ENCODE assay signal across 11 cellular contexts in the genomic region with DNA sequence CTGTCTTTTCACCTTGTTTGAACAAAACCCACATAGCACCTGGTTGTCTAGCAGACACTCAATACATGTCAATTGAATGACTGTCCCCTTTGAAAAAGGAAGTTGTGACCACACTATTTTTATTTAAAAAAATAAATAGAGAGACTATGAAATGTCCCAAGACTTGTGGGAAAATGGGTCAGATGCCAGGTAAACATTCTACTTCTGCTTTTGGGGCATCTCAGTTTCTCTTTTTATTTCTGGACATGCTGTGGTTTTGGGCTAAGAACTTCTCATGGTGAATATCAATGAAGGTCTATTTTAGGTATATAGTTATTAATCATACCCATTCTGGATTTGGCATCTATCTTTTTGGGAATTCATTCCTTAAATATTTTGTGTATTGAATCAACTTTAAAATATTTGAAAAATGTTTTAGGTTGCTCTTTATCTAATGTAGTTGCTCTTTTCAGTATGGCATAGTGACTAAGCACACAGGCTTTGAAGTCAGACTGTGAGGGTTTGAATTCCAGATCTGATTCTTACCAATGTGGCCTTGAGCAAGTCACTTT. TPM values are rescaled to one million over a fixed set of nuclear protein-coding genes. Genes with fewer than 3 reads are reported as not detected.
DNase-seq lines count a peak whose midpoint lies in the region; ATAC-seq and TF ChIP-seq lines count a peak whose summit lies in the region.
"Had no signal": no experiment of that assay in that cellular context is flagged by ENCODE, and none has a peak within 500 bp of the region (broad histone marks: within the 10 kb centered on the region; RNA-seq: fewer than 3 reads in every experiment).

No MANE protein-coding gene starts in this region.

- peaks cover 7% of the 10 kb centered on the region for H3K4me1 Mint-ChIP-seq in activated CD8-positive, alpha-beta T cell treated with anti-CD3 and anti-CD28 coated beads for 36 hours (ENCODE audit: low read depth)

- peaks cover 24% of the 10 kb centered on the region for H3K27me3 Mint-ChIP-seq in activated CD8-positive, alpha-beta T cell treated with anti-CD3 and anti-CD28 coated beads for 36 hours
- H3K27me3 Mint-ChIP-seq: progenitor cell of endocrine pancreas had no signal

- no peak for TF ChIP-seq CTCF in choroid plexus epithelial cell (conservative IDR thresholded peaks at IDR 0.05; ENCODE audit: low read depth, low read length)
- TF ChIP-seq CTCF in activated CD8-positive, alpha-beta T cell treated with anti-CD3 and anti-CD28 coated beads for 36 hours (IDR thresholded peaks at IDR 0.05) = no peak

- intact Hi-C loops in activated CD8-positive, alpha-beta T cell treated with anti-CD3 and anti-CD28 coated beads for 36 hours (cut with micrococcal nuclease) = no loop called here

- POLR2A ChIA-PET in activated CD8-positive, alpha-beta T cell treated with anti-CD3 and anti-CD28 coated beads for 36 hours (lab: Charles Lee) = no interaction called here

- H3K36me3 Mint-ChIP-seq in activated CD8-positive, alpha-beta T cell treated with anti-CD3 and anti-CD28 coated beads for 36 hours (ENCODE audit: low read depth) = no peaks in the 10 kb centered on the region

- ATAC-seq in GM21529 (IDR thresholded peaks at IDR 0.05; ENCODE audit: unreplicated experiment) = peak; percentile 39
- peak; percentile 31 for ATAC-seq in HG03571 (IDR thresholded peaks at IDR 0.05; ENCODE audit: unreplicated experiment)
- ATAC-seq in activated CD8-positive, alpha-beta T cell treated with anti-CD3 and anti-CD28 coated beads for 36 hours = no peak
- ATAC-seq: esophagus mucosa had no signal

- CTCF ChIA-PET in activated CD8-positive, alpha-beta T cell treated with anti-CD3 and anti-CD28 coated beads for 36 hours (lab: Charles Lee) = no interaction called here

- peak; percentile 43 for DNase-seq in Caki2 (ENCODE audit: low read depth)
- peak; percentile 72 for DNase-seq in choroid plexus epithelial cell (ENCODE audit: low read depth)
- DNase-seq in NCI-H524 treated with DMSO at 0.1 percent for 48 hours (lab: John Stamatoyannopoulos, UW) = no peak
- no peak for DNase-seq in NCI-H146 treated with DMSO at 0.1 percent for 48 hours (lab: John Stamatoyannopoulos, UW; ENCODE audit: unreplicated experiment)
- no peak for DNase-seq in activated CD8-positive, alpha-beta T cell treated with anti-CD3 and anti-CD28 coated beads for 36 hours
- DNase-seq in NCI-H1417 treated with DMSO at 0.1 percent for 48 hours (lab: John Stamatoyannopoulos, UW) = no peak
- DNase-seq: activated T-cell treated with anti-CD3 and anti-CD28 coated beads, Interleukin-2, amount 50 U/mL, for 48 hours had no signal

- no peaks in the 10 kb centered on the region for H3K9me3 Mint-ChIP-seq in activated CD8-positive, alpha-beta T cell treated with anti-CD3 and anti-CD28 coated beads for 36 hours

- H3K4me3 ChIP-seq in choroid plexus epithelial cell (ENCODE audit: low read depth, low read length) = no peak overlapping the region

- in situ Hi-C loops in Caki2 (cut with HindIII; ENCODE audit: low pct_unique_long_range_greater_than_20kb, low sequenced_read_pairs) = no loop called here

- H3K4me3 Mint-ChIP-seq in activated CD8-positive, alpha-beta T cell treated with anti-CD3 and anti-CD28 coated beads for 36 hours = no peak overlapping the region

- H3K27ac Mint-ChIP-seq in activated CD8-positive, alpha-beta T cell treated with anti-CD3 and anti-CD28 coated beads for 36 hours = no peak overlapping the region
- H3K27ac Mint-ChIP-seq: progenitor cell of endocrine pancreas had no signal

RNA-seq across cellular contexts. Expression of a gene that starts 4.4 kb away (rescaled TPM):
- 13.0 and 24.5 TPM in 2 replicates for total RNA-seq in Caki2 (2014; rRNA removed; shearing (Covaris generic); ENCODE audit: low replicate concordance)
- 1 to 10 TPM; 1.1 to 1.8 TPM for total RNA-seq in activated CD8-positive, alpha-beta T cell treated with anti-CD3 and anti-CD28 coated beads for 36 hours

Comparison
In these comparisons a context has a peak if more than half of its experiments do, and no peak if none do; other contexts are left out.
1. DNase-seq: peak in Caki2 (single experiment) and choroid plexus epithelial cell (single experiment); none in NCI-H524 treated with DMSO at 0.1 percent for 48 hours (single experiment), NCI-H146 treated with DMSO at 0.1 percent for 48 hours (single experiment), activated CD8-positive, alpha-beta T cell treated with anti-CD3 and anti-CD28 coated beads for 36 hours (single experiment) and NCI-H1417 treated with DMSO at 0.1 percent for 48 hours (single experiment).